In genomic region chr19:12890299-12890786, GRCh38 we compare ENCODE assay signal across 11 cellular contexts. TPM values are rescaled to one million over a fixed set of nuclear protein-coding genes. Genes with fewer than 3 reads are reported as not detected.
DNase-seq lines count a peak whose midpoint lies in the region; TF ChIP-seq lines count a peak whose summit lies in the region.
"Not testable (repeated sequence)": the region's sequence is repeated elsewhere in the genome, so short reads cannot be mapped to it uniquely, and the experiment has no call there.
"Had no signal": no experiment of that assay in that cellular context is flagged by ENCODE, and none has a peak within 500 bp of the region (broad histone marks: within the 10 kb centered on the region; RNA-seq: fewer than 3 reads in every experiment).

No MANE protein-coding gene starts in this region.

- not testable (repeated sequence) for H3K27me3 ChIP-seq in BJ (ENCODE audit: control insufficient read depth, insufficient read depth, low read length); duodenal mucosa (ENCODE audit: control insufficient read depth in 1 of 2, insufficient read depth in 2 of 2, low read length in 2 of 2); iPS DF 6.9 (ENCODE audit: control insufficient read depth, insufficient read depth, low read length); stomach smooth muscle (ENCODE audit: control insufficient read depth in 1 of 2, insufficient read depth in 2 of 2, low read length in 2 of 2)
- H3K27me3 ChIP-seq in neural cell (ENCODE audit: insufficient read depth, low read depth, low read length) = peaks cover 25% of the 10 kb centered on the region

- not testable (repeated sequence) for DNase-seq in BJ (ENCODE audit: low read depth); RWPE1 (ENCODE audit: low spot score); activated T-helper 2 cell treated with anti-CD3 and anti-CD28 coated beads, Interferon-gamma antibody, Interleukin-2, Interleukin-4, amounts not matched to agents 10 μg/mL and 5 μg/mL and 100 μg/mL, durations not matched to agents 14 hours and 24 hours and 36 hours (ENCODE audit: low spot score); iPS DF 6.9 (ENCODE audit: low read depth, low spot score)

- not testable (repeated sequence) for H4K20me1 ChIP-seq in neural cell (ENCODE audit: insufficient read depth)

- H3K36me3 Mint-ChIP-seq in activated T-helper 2 cell treated with anti-CD3 and anti-CD28 coated beads, Interferon-gamma antibody, Interleukin-2, Interleukin-4, amounts not matched to agents 10 μg/mL and 5 μg/mL and 100 μg/mL, durations not matched to agents 14 hours and 24 hours and 36 hours (ENCODE audit: low read depth) = peaks cover 23% of the 10 kb centered on the region

- H3K9ac ChIP-seq in duodenal mucosa (ENCODE audit: low read depth in 1 of 2, low read length in 2 of 2) = peak overlapping the region in 1 of 2 donors; percentile 2
- peak overlapping the region; percentile 51 for H3K9ac ChIP-seq in neural cell (ENCODE audit: low read length)
- H3K9ac ChIP-seq in stomach smooth muscle (ENCODE audit: low read length in 2 of 2) = peak overlapping the region in 1 of 2 donors; percentile 51

- H3K4me3 ChIP-seq in BJ (ENCODE audit: low read depth, low read length) = peak overlapping the region; percentile 4; the same call in 1 of the 2 replicates
- peak overlapping the region; percentile 23 for H3K4me3 ChIP-seq in HEK293 (ENCODE audit: low read depth, low read length)
- H3K4me3 ChIP-seq in duodenal mucosa (ENCODE audit: low read depth in 1 of 2, low read length in 2 of 2) = peak overlapping the region; percentile 70 to 99
- H3K4me3 ChIP-seq in iPS DF 6.9 (ENCODE audit: low read length) = peak overlapping the region; percentile 35; the same call in 1 of the 2 replicates
- H3K4me3 ChIP-seq in neural cell (ENCODE audit: low read length) = peak overlapping the region; percentile 96
- peak overlapping the region; percentile 41 to 98 for H3K4me3 ChIP-seq in stomach smooth muscle (ENCODE audit: low read length in 2 of 2)

- H3K4me1 Mint-ChIP-seq in activated T-helper 2 cell treated with anti-CD3 and anti-CD28 coated beads, Interferon-gamma antibody, Interleukin-2, Interleukin-4, amounts not matched to agents 10 μg/mL and 5 μg/mL and 100 μg/mL, durations not matched to agents 14 hours and 24 hours and 36 hours (ENCODE audit: low read depth) = not testable (repeated sequence)

- H2AFZ ChIP-seq in neural cell (ENCODE audit: low read depth, low read length) = peak overlapping the region; percentile 11

- peak overlapping the region; percentile 81 for H3K27ac Mint-ChIP-seq in activated T-helper 2 cell treated with anti-CD3 and anti-CD28 coated beads, Interferon-gamma antibody, Interleukin-2, Interleukin-4, amounts not matched to agents 10 μg/mL and 5 μg/mL and 100 μg/mL, durations not matched to agents 14 hours and 24 hours and 36 hours

- TF ChIP-seq EP300 in neural cell (conservative IDR thresholded peaks at IDR 0.05; ENCODE audit: poor library complexity, severe bottlenecking) = peak; percentile 8

- not testable (repeated sequence) for H3K27ac ChIP-seq in HEK293 (ENCODE audit: extremely low read depth, low read depth, low read length); duodenal mucosa (ENCODE audit: low read depth, low read length); iPS DF 6.9 (ENCODE audit: low read length)
- H3K27ac ChIP-seq in RWPE1 = peak overlapping the region; percentile 58
- H3K27ac ChIP-seq in neural cell (ENCODE audit: low read length) = peak overlapping the region; percentile 42
- H3K27ac ChIP-seq in stomach smooth muscle (ENCODE audit: low read length) = peak overlapping the region; percentile 70

- H3K4me3 Mint-ChIP-seq in activated T-helper 2 cell treated with anti-CD3 and anti-CD28 coated beads, Interferon-gamma antibody, Interleukin-2, Interleukin-4, amounts not matched to agents 10 μg/mL and 5 μg/mL and 100 μg/mL, durations not matched to agents 14 hours and 24 hours and 36 hours (ENCODE audit: low read depth) = peak overlapping the region; percentile 95

- WGBS in iPS DF 6.9 (ENCODE audit: insufficient coverage, insufficient read length) = no CpG with 5 or more reads among the region's 10 CpGs

- H3K36me3 ChIP-seq in BJ (ENCODE audit: control insufficient read depth, insufficient read depth, low read length); iPS DF 6.9 (ENCODE audit: control insufficient read depth, insufficient read depth, low read length); neural cell (ENCODE audit: insufficient read depth, low read length): not testable (repeated sequence)
- peaks cover 0 to 17% of the 10 kb centered on the region in 2 experiments; a peak in 2 of 3 replicates for H3K36me3 ChIP-seq in HEK293 (ENCODE audit: control insufficient read depth in 2 of 2, insufficient read depth in 1 of 2, low read length in 2 of 2)
- peaks cover 0 to 17% of the 10 kb centered on the region in 2 donors for H3K36me3 ChIP-seq in duodenal mucosa (ENCODE audit: control insufficient read depth in 1 of 2, insufficient read depth in 2 of 2, low read length in 2 of 2)
- peaks cover 10 to 12% of the 10 kb centered on the region in 2 donors for H3K36me3 ChIP-seq in stomach smooth muscle (ENCODE audit: control insufficient read depth in 2 of 2, insufficient read depth in 2 of 2, low read length in 2 of 2)

- not testable (repeated sequence) for H3K9me3 ChIP-seq in HEK293 (ENCODE audit: control insufficient read depth, insufficient read depth, low read depth, low read length); duodenal mucosa (ENCODE audit: control insufficient read depth in 1 of 2, low read length in 2 of 2); iPS DF 6.9 (ENCODE audit: control insufficient read depth, insufficient read depth, low read length); neural cell (ENCODE audit: low read length); stomach smooth muscle (ENCODE audit: control insufficient read depth in 2 of 2, low read length in 2 of 2)

- not testable (repeated sequence) for TF ChIP-seq CTCF in BJ (IDR thresholded peaks at IDR 0.05; ENCODE audit: insufficient read depth, low read depth, low read length); RWPE1 (conservative IDR thresholded peaks at IDR 0.05; ENCODE audit: low read depth); neural cell (IDR thresholded peaks at IDR 0.05; ENCODE audit: poor library complexity, severe bottlenecking)
- TF ChIP-seq CTCF in HEK293 (tag by site-specific recombination; IDR thresholded peaks at IDR 0.05) = peak; percentile 61; the same call in 1 of the 2 replicates

- TF ChIP-seq RAD21 in neural cell (conservative IDR thresholded peaks at IDR 0.05) = not testable (repeated sequence)

- H3K4me1 ChIP-seq in HEK293 (ENCODE audit: control insufficient read depth, insufficient read depth, low read length); iPS DF 6.9 (ENCODE audit: control insufficient read depth, insufficient read depth, low read length): not testable (repeated sequence)
- H3K4me1 ChIP-seq in duodenal mucosa (ENCODE audit: control insufficient read depth in 1 of 2, insufficient read depth in 2 of 2, low read length in 2 of 2) (peaks cover 12 to 17% of the 10 kb centered on the region in 2 donors), stomach smooth muscle (ENCODE audit: control insufficient read depth, insufficient read depth, low read length) (peaks cover 24% of the 10 kb centered on the region)

- not testable (repeated sequence) for H3K9me2 ChIP-seq in neural cell (ENCODE audit: insufficient read depth, low read length)

- H3K79me2 ChIP-seq in neural cell (replicated peaks; ENCODE audit: insufficient read depth, low read length) = not testable (repeated sequence)

- CTCF ChIA-PET in BJ (lab: Yijun Ruan, JAX) (interaction anchor here (1.0 to 1.4 kb wide), 3 partner anchors 75 to 132 kb away, joined by 3 to 6 read pairs (median 3); no protein-coding TSS in a partner anchor), HEK293 (lab: Yijun Ruan, JAX) (interaction anchor here (0.6 to 1.3 kb wide), 10 partner anchors 8 to 1408 kb away, joined by 3 to 6 read pairs (median 3); partner anchors contain the start of genes DNASE2 and SYCE2), RWPE1 (lab: Yijun Ruan, JAX) (interaction anchor here (0.6 to 1.5 kb wide), 5 partner anchors 18 to 134 kb away, joined by 3 to 8 read pairs (median 4); no protein-coding TSS in a partner anchor)

- not testable (repeated sequence) for H3F3A ChIP-seq in neural cell (ENCODE audit: insufficient read depth, low read length, poor library complexity, severe bottlenecking)

- POLR2A ChIA-PET in BJ (lab: Charles Lee) = not testable (repeated sequence)
- POLR2A ChIA-PET in HEK293 (lab: Yijun Ruan, JAX) (interaction anchor here (1.0 to 2.7 kb wide), 9 partner anchors 9 to 194 kb away, joined by 3 to 42 read pairs (median 10); partner anchors contain the start of genes DNASE2, FARSA, FBXW9 and SYCE2), RWPE1 (lab: Yijun Ruan, JAX; ENCODE audit: low non-redundant PET) (interaction anchor here (0.7 to 1.0 kb wide), 2 partner anchors 32 to 69 kb away, joined by 3 to 8 read pairs; no protein-coding TSS in a partner anchor)

- intact Hi-C loops in activated T-helper 2 cell treated with anti-CD3 and anti-CD28 coated beads, Interferon-gamma antibody, Interleukin-2, Interleukin-4, amounts not matched to agents 10 μg/mL and 5 μg/mL and 100 μg/mL, durations not matched to agents 14 hours and 24 hours and 36 hours (cut with micrococcal nuclease) = loop anchor here (2.0 kb wide), 2 partner anchors 28 to 48 kb away; partner anchors contain the start of genes CALR and SYCE2

- H3K9me3 Mint-ChIP-seq in activated T-helper 2 cell treated with anti-CD3 and anti-CD28 coated beads, Interferon-gamma antibody, Interleukin-2, Interleukin-4, amounts not matched to agents 10 μg/mL and 5 μg/mL and 100 μg/mL, durations not matched to agents 14 hours and 24 hours and 36 hours = not testable (repeated sequence)

- H3K4me2 ChIP-seq in neural cell (ENCODE audit: low read length) = not testable (repeated sequence)

- H3K27me3 Mint-ChIP-seq in activated T-helper 2 cell treated with anti-CD3 and anti-CD28 coated beads, Interferon-gamma antibody, Interleukin-2, Interleukin-4, amounts not matched to agents 10 μg/mL and 5 μg/mL and 100 μg/mL, durations not matched to agents 14 hours and 24 hours and 36 hours (ENCODE audit: low read depth) = not testable (repeated sequence)

RNA-seq across cellular contexts. Expression of gene GCDH, which starts 0.6 kb away (rescaled TPM):
- polyA plus RNA-seq in BJ (2011; rRNA removed) = 11.5 and 20.9 TPM in 2 replicates
- polyA minus RNA-seq in BJ (2011; rRNA and poly(A)+ RNA removed) = 7.3 and 7.7 TPM in 2 replicates
- total RNA-seq in activated T-helper 2 cell treated with anti-CD3 and anti-CD28 coated beads, Interferon-gamma antibody, Interleukin-2, Interleukin-4, amounts not matched to agents 10 μg/mL and 5 μg/mL and 100 μg/mL, durations not matched to agents 14 hours and 24 hours and 36 hours = 51.6 and 53.2 TPM in 2 replicates
- polyA plus RNA-seq in neural cell = 35.4 and 51.5 TPM in 2 replicates
- 31.3 and 32.4 TPM in 2 replicates for polyA minus RNA-seq in neural cell

RNA-seq across cellular contexts. Expression of gene KLF1, which starts 3.3 kb away (rescaled TPM):
- polyA plus RNA-seq in BJ (2011; rRNA removed) (not detected in 2 replicates), neural cell (not detected in 2 replicates)
- 0.15 TPM in 1 of 2 replicates, not detected in the other for polyA minus RNA-seq in BJ (2011; rRNA and poly(A)+ RNA removed)
- 0.62 and 0.97 TPM in 2 replicates for total RNA-seq in activated T-helper 2 cell treated with anti-CD3 and anti-CD28 coated beads, Interferon-gamma antibody, Interleukin-2, Interleukin-4, amounts not matched to agents 10 μg/mL and 5 μg/mL and 100 μg/mL, durations not matched to agents 14 hours and 24 hours and 36 hours
- polyA minus RNA-seq in neural cell = not detected in 2 replicates
- total RNA-seq: glomerular endothelial cell, mesenteric fat pad had no signal

RNA-seq across cellular contexts. Expression of gene DNASE2, which starts 9.1 kb away (rescaled TPM):
- polyA plus RNA-seq in BJ (2011; rRNA removed) (39.1 and 68.8 TPM in 2 replicates), neural cell (0.59 TPM in 1 of 2 replicates, not detected in the other)
- 15.0 and 32.0 TPM in 2 replicates for polyA minus RNA-seq in BJ (2011; rRNA and poly(A)+ RNA removed)
- 21.9 and 25.6 TPM in 2 replicates for total RNA-seq in activated T-helper 2 cell treated with anti-CD3 and anti-CD28 coated beads, Interferon-gamma antibody, Interleukin-2, Interleukin-4, amounts not matched to agents 10 μg/mL and 5 μg/mL and 100 μg/mL, durations not matched to agents 14 hours and 24 hours and 36 hours
- polyA minus RNA-seq in neural cell = 0.35 and 1.2 TPM in 2 replicates

RNA-seq across cellular contexts. Expression of gene SYCE2, which starts 28.8 kb away (rescaled TPM):
- 0.29 and 0.43 TPM in 2 replicates for polyA plus RNA-seq in BJ (2011; rRNA removed)
- 0.24 TPM in 1 of 2 replicates, not detected in the other for polyA minus RNA-seq in BJ (2011; rRNA and poly(A)+ RNA removed)
- 1.9 and 3.2 TPM in 2 replicates for total RNA-seq in activated T-helper 2 cell treated with anti-CD3 and anti-CD28 coated beads, Interferon-gamma antibody, Interleukin-2, Interleukin-4, amounts not matched to agents 10 μg/mL and 5 μg/mL and 100 μg/mL, durations not matched to agents 14 hours and 24 hours and 36 hours
- polyA plus RNA-seq in neural cell = 1.5 and 1.6 TPM in 2 replicates
- polyA minus RNA-seq in neural cell = not detected in 2 replicates
- total RNA-seq: cardiac septum, mesenteric fat pad had no signal

RNA-seq across cellular contexts. Expression of gene FARSA, which starts 43.2 kb away (rescaled TPM):
- 15.5 and 33.6 TPM in 2 replicates for polyA plus RNA-seq in BJ (2011; rRNA removed)
- 28.6 and 29.3 TPM in 2 replicates for polyA minus RNA-seq in BJ (2011; rRNA and poly(A)+ RNA removed)
- 165 and 166 TPM in 2 replicates for total RNA-seq in activated T-helper 2 cell treated with anti-CD3 and anti-CD28 coated beads, Interferon-gamma antibody, Interleukin-2, Interleukin-4, amounts not matched to agents 10 μg/mL and 5 μg/mL and 100 μg/mL, durations not matched to agents 14 hours and 24 hours and 36 hours
- 47.6 and 55.9 TPM in 2 replicates for polyA plus RNA-seq in neural cell
- 39.6 and 50.6 TPM in 2 replicates for polyA minus RNA-seq in neural cell

Comparison
In these comparisons a context has a peak if more than half of its experiments do, and no peak if none do; other contexts are left out.
1. H3K4me3 ChIP-seq: peak in every context shown above with its lines; median percentile 96 in neural cell; 84 in duodenal mucosa; 70 in stomach smooth muscle; 35 in iPS DF 6.9; 23 in HEK293; 4 in BJ.
2. RNA of gene DNASE2, which starts 9.1 kb away (polyA plus RNA-seq): 39.1 to 68.8 TPM in BJ; 0.59 TPM in neural cell; every median in the first group is over 10 times any median in the second.